1 cellular context compared by ENCODE assay signal in genomic region chr11:69297926-69298777, GRCh38.
TF ChIP-seq lines count a peak whose summit lies in the region.

No MANE protein-coding gene starts in this region.

TF ChIP-seq in GM23338, 12 proteins besides CTCF, POLR2A, EP300 and RAD21 (continued from another document):
- TF ChIP-seq ZNF462 (CRISPR knock-in tag; IDR thresholded peaks at IDR 0.05) (no peak), ZNF331 (CRISPR knock-in tag; IDR thresholded peaks at IDR 0.05; ENCODE audit: low read depth) (no peak), EZH2 (IDR thresholded peaks at IDR 0.05; ENCODE audit: low read depth, unreplicated experiment) (no peak), ETS1 (IDR thresholded peaks at IDR 0.05) (no peak), EZH2phosphoT487 (IDR thresholded peaks at IDR 0.05; ENCODE audit: unreplicated experiment) (no peak), JUNB (IDR thresholded peaks at IDR 0.05; ENCODE audit: unreplicated experiment) (no peak), POLR2AphosphoS5 (IDR thresholded peaks at IDR 0.05; ENCODE audit: low read depth) (no peak), CREB1 (CRISPR knock-in tag; IDR thresholded peaks at IDR 0.05; ENCODE audit: low read depth) (no peak), ZNF114 (CRISPR knock-in tag; IDR thresholded peaks at IDR 0.05) (no peak)
